ENCODE assay signal across 22 cellular contexts in the genomic region with DNA sequence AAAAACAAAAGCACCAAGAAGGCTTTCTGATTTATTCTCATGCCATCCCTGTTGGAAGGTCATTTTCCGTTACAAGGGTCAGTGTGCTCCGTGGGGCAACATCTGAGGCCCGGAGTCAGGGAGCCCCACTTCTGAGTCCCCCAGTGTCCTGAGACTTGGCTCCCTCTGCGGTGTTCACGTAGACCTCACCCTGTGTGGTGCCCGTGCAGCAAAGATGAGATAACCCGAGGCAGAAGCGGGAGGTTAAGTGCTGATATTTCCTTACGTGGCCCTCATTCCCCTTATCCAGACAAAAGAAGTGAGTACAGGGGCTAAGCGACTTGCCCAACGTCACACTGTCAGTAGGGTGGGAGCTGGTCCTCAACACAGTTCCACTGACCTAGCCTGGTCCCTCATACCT. TPM values are rescaled to one million over a fixed set of nuclear protein-coding genes. Genes with fewer than 3 reads are reported as not detected.
A peak's percentile ranks its signal among the peaks of the same experiment; 100 is the strongest.
DNase-seq lines count a peak whose midpoint lies in the region; ATAC-seq and TF ChIP-seq lines count a peak whose summit lies in the region.
"Had no signal": no experiment of that assay in that cellular context is flagged by ENCODE, and none has a peak within 500 bp of the region (broad histone marks: within the 10 kb centered on the region; RNA-seq: fewer than 3 reads in every experiment).

No MANE protein-coding gene starts in this region.

- H3K4me3 ChIP-seq in endodermal cell (ENCODE audit: low read length) (no peak overlapping the region), spleen (no peak overlapping the region)
- H3K4me3 ChIP-seq: SJSA1 had no signal

- DNase-seq in endodermal cell (no peak), spleen (peak; percentile 60), SW480 (ENCODE audit: low spot score) (no peak)
- no peak for DNase-seq in natural killer cell treated with Interleukin-12 subunit alpha and Interleukin-12 subunit beta and Interleukin-15 and Interleukin-18, amount 100 ng/mL, for 72 hours (ENCODE audit: low spot score)
- DNase-seq in stimulated activated CD4-positive, alpha-beta T cell treated with anti-CD3 and anti-CD28 coated beads, Interleukin-2, amount 100 ng/mL, for 48 hours, result no peak
- DNase-seq: CD4-positive, CD25-positive, alpha-beta regulatory T cell; COR-L47; DMS 273 treated with DMSO at 0.1 percent for 48 hours; DMS79 treated with DMSO at 0.1 percent for 48 hours; H9; HFFc6; Kasumi-1; NCI-H1694 treated with DMSO at 0.1 percent for 48 hours; NCI-H2081 treated with DMSO at 0.1 percent for 48 hours; NCI-H446; NCI-H526 treated with DMSO at 0.1 percent for 48 hours; OCI-M1 had no signal

- H3K4me1 ChIP-seq in endodermal cell (ENCODE audit: control insufficient read depth, insufficient read depth, low read length) (peaks cover 14% of the 10 kb centered on the region), spleen (peaks cover 4 to 45% (median 22%) of the 10 kb centered on the region in 6 donors)

- H3K27me3 Mint-ChIP-seq in endodermal cell (ENCODE audit: insufficient read depth), result peaks cover 9% of the 10 kb centered on the region
- H3K27me3 Mint-ChIP-seq in natural killer cell treated with Interleukin-12 subunit alpha and Interleukin-12 subunit beta and Interleukin-15 and Interleukin-18, amount 100 ng/mL, for 72 hours, result peaks cover 0 to 22% of the 10 kb centered on the region in 2 donors

- no peak for ATAC-seq in natural killer cell treated with Interleukin-12 subunit alpha and Interleukin-12 subunit beta and Interleukin-15 and Interleukin-18, amount 100 ng/mL, for 72 hours
- ATAC-seq in GM18517 (IDR thresholded peaks at IDR 0.05; ENCODE audit: unreplicated experiment), result no peak

- peaks cover 12% of the 10 kb centered on the region for H3K36me3 Mint-ChIP-seq in endodermal cell (ENCODE audit: low read depth)
- H3K36me3 Mint-ChIP-seq in natural killer cell treated with Interleukin-12 subunit alpha and Interleukin-12 subunit beta and Interleukin-15 and Interleukin-18, amount 100 ng/mL, for 72 hours, result peaks cover 24% of the 10 kb centered on the region

- peaks cover 7% of the 10 kb centered on the region for H3K9me3 Mint-ChIP-seq in endodermal cell
- no peaks in the 10 kb centered on the region for H3K9me3 Mint-ChIP-seq in natural killer cell treated with Interleukin-12 subunit alpha and Interleukin-12 subunit beta and Interleukin-15 and Interleukin-18, amount 100 ng/mL, for 72 hours

- H3K27me3 ChIP-seq in endodermal cell (ENCODE audit: control insufficient read depth, insufficient read depth, low read length, poor library complexity, severe bottlenecking) (no peaks in the 10 kb centered on the region), spleen (replicated peaks in 1 of 7) (peaks cover 0 to 97% (median 58%) of the 10 kb centered on the region in 7 donors)

- 91 to 93% methylated on average over 11 of the region's 11 CpGs for WGBS in endodermal cell (ENCODE audit: insufficient coverage in 1 of 2, insufficient read length in 1 of 2), 2 experiments
- 82 to 90% (median 84%) methylated on average over 11 of the region's 11 CpGs for WGBS in spleen, 5 donors

- H3K9ac ChIP-seq in endodermal cell (ENCODE audit: extremely low read depth, low read length, poor library complexity, severe bottlenecking), result no peak overlapping the region

- TF ChIP-seq CTCF in endodermal cell (conservative IDR thresholded peaks at IDR 0.05) (no peak), spleen (IDR thresholded peaks at IDR 0.05 in 8 of 11, conservative IDR thresholded peaks at IDR 0.05 in 3 of 11) (no peak)

- H3K27ac Mint-ChIP-seq in endodermal cell, result peak overlapping the region; percentile 42
- H3K27ac Mint-ChIP-seq in natural killer cell treated with Interleukin-12 subunit alpha and Interleukin-12 subunit beta and Interleukin-15 and Interleukin-18, amount 100 ng/mL, for 72 hours, result peak overlapping the region; percentile 97 to 98
- H3K27ac Mint-ChIP-seq: H9, HFFc6 had no signal

- H3K36me3 ChIP-seq in KOPT-K1 (ENCODE audit: insufficient read depth, low read length) (peaks cover 51% of the 10 kb centered on the region), endodermal cell (ENCODE audit: control insufficient read depth, insufficient read depth, low read length) (no peaks in the 10 kb centered on the region), spleen (no peaks in the 10 kb centered on the region)
- H3K36me3 ChIP-seq: SJSA1 had no signal

- H3K27ac ChIP-seq in KOPT-K1 (ENCODE audit: low read depth, low read length, poor library complexity, severe bottlenecking), result peak overlapping the region; percentile 96
- no peak overlapping the region for H3K27ac ChIP-seq in endodermal cell (ENCODE audit: low read depth, low read length)
- peak overlapping the region in 1 of 8 donors; percentile 87 for H3K27ac ChIP-seq in spleen
- H3K27ac ChIP-seq: SJSA1 had no signal

- TF ChIP-seq POLR2A in spleen (IDR thresholded peaks at IDR 0.05), result no peak

- H3K9me3 ChIP-seq in KOPT-K1 (ENCODE audit: insufficient read depth, low read length, poor library complexity, severe bottlenecking) (no peaks in the 10 kb centered on the region), endodermal cell (ENCODE audit: control insufficient read depth, low read length) (no peaks in the 10 kb centered on the region), spleen (peaks cover 0 to 11% (median 6%) of the 10 kb centered on the region in 8 donors)
- H3K9me3 ChIP-seq: SJSA1 had no signal

- peaks cover 40% of the 10 kb centered on the region for H3K4me1 Mint-ChIP-seq in endodermal cell
- peaks cover 44 to 63% of the 10 kb centered on the region in 2 donors for H3K4me1 Mint-ChIP-seq in natural killer cell treated with Interleukin-12 subunit alpha and Interleukin-12 subunit beta and Interleukin-15 and Interleukin-18, amount 100 ng/mL, for 72 hours (ENCODE audit: low read depth in 2 of 2)

- intact Hi-C loops in spleen (cut with DNase I; ENCODE audit: low total_unique reads), result no loop called here

- no peak overlapping the region for H3K4me3 Mint-ChIP-seq in endodermal cell
- H3K4me3 Mint-ChIP-seq in natural killer cell treated with Interleukin-12 subunit alpha and Interleukin-12 subunit beta and Interleukin-15 and Interleukin-18, amount 100 ng/mL, for 72 hours, result peak overlapping the region; percentile 93
- H3K4me3 Mint-ChIP-seq: HFFc6 had no signal

RNA-seq across cellular contexts. Expression of a gene that starts 3.5 kb away (rescaled TPM):
- total RNA-seq in endodermal cell (10 to 100 TPM; 10.4 to 11.2 TPM), spleen (1 to 10 TPM; 1.5 to 8.7 (median 3.4) TPM)
- polyA plus RNA-seq in endodermal cell (2013, experiment 1 of 2), result 2.0 TPM
- 3.6 TPM for polyA plus RNA-seq in endodermal cell (2013, experiment 2 of 2)
- 10 to 100 TPM; 16.3 to 66.7 TPM for total RNA-seq in natural killer cell treated with Interleukin-12 subunit alpha and Interleukin-12 subunit beta and Interleukin-15 and Interleukin-18, amount 100 ng/mL, for 72 hours
- polyA plus RNA-seq in spleen, result 1 to 10 TPM in 1 of 3 donors, under 1 TPM in 2; 0.37 to 1.2 (median 0.77) TPM
- total RNA-seq: HFFc6, MCF 10A, SJSA1 had no signal
- polyA plus RNA-seq: BJ had no signal
